Comparison of ENCODE assay signal across 12 cellular contexts in the genomic region with DNA sequence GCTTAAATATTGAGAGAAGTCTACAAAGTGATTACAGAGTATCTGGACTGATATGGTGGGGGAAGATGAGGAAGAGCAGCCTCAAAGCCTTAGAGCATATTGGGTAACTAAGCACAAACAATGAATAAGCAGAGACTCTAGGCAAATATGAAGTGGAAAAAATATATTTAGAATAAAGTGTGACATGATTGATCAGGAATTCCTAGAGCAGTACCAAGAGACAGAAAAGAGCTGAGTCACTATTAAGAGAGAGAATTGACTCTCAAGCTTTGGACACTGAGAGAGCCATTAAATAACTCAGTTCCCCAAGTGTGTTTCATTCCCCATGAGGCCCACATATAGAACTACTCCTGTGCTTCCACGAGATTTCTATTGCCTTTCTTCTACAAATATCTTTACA. TPM values are rescaled to one million over a fixed set of nuclear protein-coding genes. Genes with fewer than 3 reads are reported as not detected.
DNase-seq lines count a peak whose midpoint lies in the region; ATAC-seq, FAIRE-seq and TF ChIP-seq lines count a peak whose summit lies in the region.
"Had no signal": no experiment of that assay in that cellular context is flagged by ENCODE, and none has a peak within 500 bp of the region (broad histone marks: within the 10 kb centered on the region; RNA-seq: fewer than 3 reads in every experiment).

No MANE protein-coding gene starts in this region.

- H3K9me3 Mint-ChIP-seq in osteocyte (ENCODE audit: unreplicated experiment), result no peaks in the 10 kb centered on the region
- H3K9me3 Mint-ChIP-seq: activated naive CD4-positive, alpha-beta T cell treated with anti-CD3 and anti-CD28 coated beads for 36 hours; CD4-positive, alpha-beta T cell had no signal

- peaks cover 16% of the 10 kb centered on the region for H3K4me1 Mint-ChIP-seq in osteocyte (ENCODE audit: unreplicated experiment)

- no peak for ATAC-seq in HG02798 (IDR thresholded peaks at IDR 0.05; ENCODE audit: poor library complexity, unreplicated experiment)
- no peak for ATAC-seq in GM21717 (IDR thresholded peaks at IDR 0.05; ENCODE audit: unreplicated experiment)

- peak overlapping the region; percentile 60 for H3K27ac Mint-ChIP-seq in osteocyte (ENCODE audit: unreplicated experiment)
- H3K27ac Mint-ChIP-seq: activated naive CD4-positive, alpha-beta T cell treated with anti-CD3 and anti-CD28 coated beads for 36 hours; CD4-positive, alpha-beta T cell had no signal

- DNase-seq in AG20443 (ENCODE audit: low spot score), result peak; percentile 71
- DNase-seq in RCC 7860 (ENCODE audit: low spot score), result peak; percentile 22
- DNase-seq in fibroblast of mammary gland (ENCODE audit: low read depth), result peak; percentile 70
- no peak for DNase-seq in osteocyte (ENCODE audit: extremely low spot score, unreplicated experiment)
- no peak for DNase-seq in GM20000 (ENCODE audit: low spot score)
- no peak for DNase-seq in NCI-H187 (lab: John Stamatoyannopoulos, UW)
- DNase-seq: activated naive CD4-positive, alpha-beta T cell treated with anti-CD3 and anti-CD28 coated beads for 36 hours; CD4-positive, alpha-beta T cell; trophoblast cell had no signal

- FAIRE-seq in RCC 7860 (lab: Jason Lieb, UNC), result no peak

- no peak overlapping the region for H3K4me3 Mint-ChIP-seq in osteocyte (ENCODE audit: unreplicated experiment)
- H3K4me3 Mint-ChIP-seq: activated naive CD4-positive, alpha-beta T cell treated with anti-CD3 and anti-CD28 coated beads for 36 hours; CD4-positive, alpha-beta T cell had no signal

- H3K36me3 Mint-ChIP-seq in osteocyte (ENCODE audit: unreplicated experiment), result no peaks in the 10 kb centered on the region

- TF ChIP-seq CTCF in fibroblast of mammary gland (conservative IDR thresholded peaks at IDR 0.05; ENCODE audit: control insufficient read depth, insufficient read depth, low read depth, low read length) (no peak), osteocyte (IDR thresholded peaks at IDR 0.05) (no peak), GM20000 (IDR thresholded peaks at IDR 0.05; ENCODE audit: extremely low read depth, missing control alignments) (no peak)

- H3K4me3 ChIP-seq in fibroblast of mammary gland (ENCODE audit: control insufficient read depth, low read depth, low read length), result no peak overlapping the region
- H3K4me3 ChIP-seq: SJSA1 had no signal

- no peaks in the 10 kb centered on the region for H3K27me3 Mint-ChIP-seq in osteocyte (ENCODE audit: unreplicated experiment)
- H3K27me3 Mint-ChIP-seq: CD4-positive, alpha-beta T cell had no signal

RNA-seq across cellular contexts. Expression of a gene that starts 45.7 kb away (rescaled TPM):
- total RNA-seq in osteocyte, result 10.8 and 11.4 TPM in 2 replicates

Comparison
In these comparisons a context has a peak if more than half of its experiments do, and no peak if none do; other contexts are left out.
1. DNase-seq: peak in AG20443 (single experiment), RCC 7860 (single experiment) and fibroblast of mammary gland (single experiment); none in osteocyte (single experiment), GM20000 (single experiment) and NCI-H187 (0 of 2).